15 cellular contexts compared by ENCODE assay signal in genomic region chr18:22183647-22184161, GRCh38. TPM values are rescaled to one million over a fixed set of nuclear protein-coding genes. Genes with fewer than 3 reads are reported as not detected.
"Had no signal": no experiment of that assay in that cellular context is flagged by ENCODE, and none has a peak within 500 bp of the region (broad histone marks: within the 10 kb centered on the region; RNA-seq: fewer than 3 reads in every experiment).

No MANE protein-coding gene starts in this region.

- H3K27me3 ChIP-seq: brain microvascular endothelial cell had no signal

- H3K27ac Mint-ChIP-seq: activated CD4-positive, alpha-beta T cell treated with anti-CD3 and anti-CD28 coated beads, Interleukin-2, amount 10 ng/mL, durations not matched to agents 24 days and 14 days; activated naive CD4-positive, alpha-beta T cell treated with anti-CD3 and anti-CD28 coated beads for 36 hours; naive B cell; stimulated activated effector memory CD8-positive, alpha-beta T cell treated with anti-CD3 and anti-CD28 coated beads, Interleukin-12 subunit alpha, Interleukin-12 subunit beta, amount 100 ng/mL, for 72 hours; T-helper 1 cell treated with Interleukin-12 subunit alpha and Interleukin-12 subunit beta and Interleukin-4 antibody, amounts not matched to agents 30 μg/mL and 1 μg/mL, for 36 hours; type B pancreatic cell; WTC11 had no signal

- H3K4me1 Mint-ChIP-seq: activated CD4-positive, alpha-beta T cell treated with anti-CD3 and anti-CD28 coated beads, Interleukin-2, amount 10 ng/mL, durations not matched to agents 24 days and 14 days; naive B cell; stimulated activated effector memory CD8-positive, alpha-beta T cell treated with anti-CD3 and anti-CD28 coated beads, Interleukin-12 subunit alpha, Interleukin-12 subunit beta, amount 100 ng/mL, for 72 hours; WTC11 had no signal

- H3K9me3 Mint-ChIP-seq: activated CD4-positive, alpha-beta T cell treated with anti-CD3 and anti-CD28 coated beads, Interleukin-2, amount 10 ng/mL, durations not matched to agents 24 days and 14 days; activated naive CD4-positive, alpha-beta T cell treated with anti-CD3 and anti-CD28 coated beads for 36 hours; stimulated activated effector memory CD8-positive, alpha-beta T cell treated with anti-CD3 and anti-CD28 coated beads, Interleukin-12 subunit alpha, Interleukin-12 subunit beta, amount 100 ng/mL, for 72 hours; T-helper 1 cell treated with Interleukin-12 subunit alpha and Interleukin-12 subunit beta and Interleukin-4 antibody, amounts not matched to agents 30 μg/mL and 1 μg/mL, for 36 hours; type B pancreatic cell; WTC11 had no signal

- H3K4me3 Mint-ChIP-seq: activated CD4-positive, alpha-beta T cell treated with anti-CD3 and anti-CD28 coated beads, Interleukin-2, amount 10 ng/mL, durations not matched to agents 24 days and 14 days; activated naive CD4-positive, alpha-beta T cell treated with anti-CD3 and anti-CD28 coated beads for 36 hours; naive B cell; stimulated activated effector memory CD8-positive, alpha-beta T cell treated with anti-CD3 and anti-CD28 coated beads, Interleukin-12 subunit alpha, Interleukin-12 subunit beta, amount 100 ng/mL, for 72 hours; T-helper 1 cell treated with Interleukin-12 subunit alpha and Interleukin-12 subunit beta and Interleukin-4 antibody, amounts not matched to agents 30 μg/mL and 1 μg/mL, for 36 hours; type B pancreatic cell; WTC11 had no signal

- H3K27ac ChIP-seq: brain microvascular endothelial cell had no signal

- ATAC-seq: esophagus mucosa; left lobe of liver; SK-N-SH treated with all-trans-retinoic acid at 6 μM for 48 hours; stimulated activated effector memory CD8-positive, alpha-beta T cell treated with anti-CD3 and anti-CD28 coated beads, Interleukin-12 subunit alpha, Interleukin-12 subunit beta, amount 100 ng/mL, for 72 hours; WTC11 had no signal

- DNase-seq: activated CD4-positive, alpha-beta T cell treated with anti-CD3 and anti-CD28 coated beads, Interleukin-2, amount 10 ng/mL, durations not matched to agents 24 days and 14 days; activated CD8-positive, alpha-beta memory T cell treated with anti-CD3 and anti-CD28 coated beads for 24 hours; activated naive CD4-positive, alpha-beta T cell treated with anti-CD3 and anti-CD28 coated beads for 36 hours; brain microvascular endothelial cell; glutamatergic neuron; midbrain; naive B cell; small intestine had no signal

- H3K36me3 Mint-ChIP-seq: naive B cell; stimulated activated effector memory CD8-positive, alpha-beta T cell treated with anti-CD3 and anti-CD28 coated beads, Interleukin-12 subunit alpha, Interleukin-12 subunit beta, amount 100 ng/mL, for 72 hours; WTC11 had no signal

RNA-seq across cellular contexts. Expression of gene GATA6, which starts 14.3 kb away (rescaled TPM):
- total RNA-seq: activated CD4-positive, alpha-beta T cell treated with anti-CD3 and anti-CD28 coated beads, Interleukin-2, amount 10 ng/mL, durations not matched to agents 24 days and 14 days; activated naive CD4-positive, alpha-beta T cell treated with anti-CD3 and anti-CD28 coated beads for 36 hours had no signal
